Comparison of ENCODE assay signal across 10 cellular contexts in the genomic region with DNA sequence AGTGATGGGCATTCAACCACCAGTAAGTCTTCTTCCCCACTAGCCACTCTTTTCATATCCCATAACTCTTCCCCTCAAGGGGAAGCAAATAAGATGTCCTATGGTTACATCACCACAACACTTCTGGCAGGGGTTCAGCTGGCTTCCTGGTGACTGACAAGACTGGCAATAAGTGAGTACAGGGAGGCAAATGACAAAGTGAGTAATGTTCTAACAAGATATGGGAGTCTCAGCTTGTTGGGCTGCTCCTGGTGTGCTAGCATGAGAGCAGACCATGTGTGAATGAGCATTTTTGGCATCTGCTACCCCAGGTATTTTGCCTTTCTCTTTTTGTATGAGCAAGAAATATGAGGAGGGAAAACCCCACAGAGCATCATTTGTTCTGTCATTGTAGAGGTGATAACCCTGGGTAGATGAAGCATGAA. TPM values are rescaled to one million over a fixed set of nuclear protein-coding genes. Genes with fewer than 3 reads are reported as not detected.
A peak's percentile ranks its signal among the peaks of the same experiment; 100 is the strongest.
DNase-seq lines count a peak whose midpoint lies in the region; ATAC-seq, FAIRE-seq and TF ChIP-seq lines count a peak whose summit lies in the region.
"Had no signal": no experiment of that assay in that cellular context is flagged by ENCODE, and none has a peak within 500 bp of the region (broad histone marks: within the 10 kb centered on the region; RNA-seq: fewer than 3 reads in every experiment).

No MANE protein-coding gene starts in this region.

- no peak overlapping the region for H3K27ac ChIP-seq in SK-N-SH (ENCODE audit: low read depth in 2 of 2, low read length in 1 of 2)
- no peak overlapping the region for H3K27ac ChIP-seq in small intestine (ENCODE audit: low read depth in 1 of 2, low read length in 1 of 2)
- no peak overlapping the region for H3K27ac ChIP-seq in mesenchymal stem cell (ENCODE audit: low read length, poor library complexity, severe bottlenecking)
- H3K27ac ChIP-seq: SJCRH30 had no signal

- H3K9me3 Mint-ChIP-seq in activated naive CD8-positive, alpha-beta T cell treated with anti-CD3 and anti-CD28 coated beads, Interleukin-2, amount 50 U/mL, for 24 hours = no peaks in the 10 kb centered on the region

- H2BK15ac ChIP-seq in mesenchymal stem cell (ENCODE audit: low read depth, poor library complexity, severe bottlenecking) = no peak overlapping the region

- no peak overlapping the region for H3K18ac ChIP-seq in mesenchymal stem cell (ENCODE audit: low read depth in 1 of 2, low read length in 2 of 2)

- H2AK5ac ChIP-seq in mesenchymal stem cell (ENCODE audit: low read length, severe bottlenecking) = no peak overlapping the region

- no peak for TF ChIP-seq EP300 in SK-N-SH (IDR thresholded peaks at IDR 0.05; ENCODE audit: borderline replicate concordance in 1 of 2, low read depth in 1 of 2, low read length in 1 of 2)

- DNase-seq in SK-N-SH (no peak), RKO (ENCODE audit: low spot score) (peak; percentile 53), small intestine (peak; percentile 50), iPS-NIHi11 (ENCODE audit: low spot score) (no peak), cerebellar cortex (ENCODE audit: low spot score) (no peak), mesenchymal stem cell (no peak)
- DNase-seq in activated naive CD8-positive, alpha-beta T cell treated with anti-CD3 and anti-CD28 coated beads, Interleukin-2, amount 50 U/mL, for 24 hours = peak; percentile 27

- no peak overlapping the region for H2BK12ac ChIP-seq in mesenchymal stem cell (ENCODE audit: low read length in 2 of 2)

- H4K91ac ChIP-seq in mesenchymal stem cell (ENCODE audit: low read length) = no peak overlapping the region

- H3K79me1 ChIP-seq in mesenchymal stem cell (replicated peaks; ENCODE audit: low read length, poor library complexity, severe bottlenecking) = no peaks in the 10 kb centered on the region

- CTCF ChIA-PET in SK-N-SH (lab: Yijun Ruan, JAX) = interaction anchor here (2.3 kb wide), 1 partner anchor 12 kb away, joined by 11 read pairs; no protein-coding TSS in a partner anchor

- H3K79me2 ChIP-seq in SK-N-SH (ENCODE audit: insufficient read depth) = no peaks in the 10 kb centered on the region

- no peak overlapping the region for H2BK120ac ChIP-seq in mesenchymal stem cell (ENCODE audit: low read depth, low read length)

- no peaks in the 10 kb centered on the region for H3K36me3 ChIP-seq in SK-N-SH (replicated peaks in 1 of 2; ENCODE audit: control insufficient read depth in 1 of 2, insufficient read depth in 2 of 2, low read length in 1 of 2)
- H3K36me3 ChIP-seq in small intestine (ENCODE audit: control insufficient read depth in 2 of 2, insufficient read depth in 2 of 2, low read length in 2 of 2) = no peaks in the 10 kb centered on the region
- H3K36me3 ChIP-seq in mesenchymal stem cell (ENCODE audit: control insufficient read depth in 1 of 2, insufficient read depth in 2 of 2, low read depth in 1 of 2, low read length in 2 of 2) = no peaks in the 10 kb centered on the region
- H3K36me3 ChIP-seq: SJCRH30 had no signal

- no peak for ATAC-seq in SK-N-SH treated with all-trans-retinoic acid at 6 μM for 48 hours
- peak; percentile 91 for ATAC-seq in activated naive CD8-positive, alpha-beta T cell treated with anti-CD3 and anti-CD28 coated beads, Interleukin-2, amount 50 U/mL, for 24 hours

- no peak overlapping the region for H3K4me3 Mint-ChIP-seq in activated naive CD8-positive, alpha-beta T cell treated with anti-CD3 and anti-CD28 coated beads, Interleukin-2, amount 50 U/mL, for 24 hours

- no peaks in the 10 kb centered on the region for H3F3A ChIP-seq in SK-N-SH (replicated peaks; ENCODE audit: insufficient read depth)

- H3K9me3 ChIP-seq in SK-N-SH = no peaks in the 10 kb centered on the region
- H3K9me3 ChIP-seq in small intestine (ENCODE audit: control insufficient read depth, low read depth) = no peaks in the 10 kb centered on the region
- no peaks in the 10 kb centered on the region for H3K9me3 ChIP-seq in mesenchymal stem cell (ENCODE audit: control insufficient read depth, low read length)
- H3K9me3 ChIP-seq: SJCRH30 had no signal

- no peak overlapping the region for H3K4me2 ChIP-seq in SK-N-SH
- no peak overlapping the region for H3K4me2 ChIP-seq in mesenchymal stem cell (ENCODE audit: low read length, poor library complexity, severe bottlenecking)

- no peaks in the 10 kb centered on the region for H3K27me3 ChIP-seq in SK-N-SH (ENCODE audit: insufficient read depth)
- H3K27me3 ChIP-seq in small intestine (ENCODE audit: control insufficient read depth in 2 of 2, insufficient read depth in 2 of 2, low read length in 2 of 2) = no peaks in the 10 kb centered on the region
- peaks cover 0 to 2% of the 10 kb centered on the region in 2 experiments for H3K27me3 ChIP-seq in mesenchymal stem cell (ENCODE audit: control insufficient read depth in 1 of 2, insufficient read depth in 1 of 2, low read length in 2 of 2)
- H3K27me3 ChIP-seq: SJCRH30 had no signal

- FAIRE-seq in small intestine (lab: Jason Lieb, UNC) = no peak

- no peak overlapping the region for H4K8ac ChIP-seq in mesenchymal stem cell (ENCODE audit: low read length)

- H3K4me3 ChIP-seq in SK-N-SH (ENCODE audit: low read depth in 2 of 2, low read length in 1 of 2) (no peak overlapping the region), small intestine (ENCODE audit: low read depth in 1 of 2, low read length in 2 of 2) (no peak overlapping the region), mesenchymal stem cell (ENCODE audit: insufficient read depth in 1 of 2, low read depth in 1 of 2, low read length in 2 of 2) (no peak overlapping the region)
- H3K4me3 ChIP-seq: SJCRH30 had no signal

- no peaks in the 10 kb centered on the region for H3K27me3 Mint-ChIP-seq in activated naive CD8-positive, alpha-beta T cell treated with anti-CD3 and anti-CD28 coated beads, Interleukin-2, amount 50 U/mL, for 24 hours

- no peak overlapping the region for H3K23ac ChIP-seq in mesenchymal stem cell (ENCODE audit: low read length in 2 of 2)

- H3K27ac Mint-ChIP-seq in activated naive CD8-positive, alpha-beta T cell treated with anti-CD3 and anti-CD28 coated beads, Interleukin-2, amount 50 U/mL, for 24 hours = peak overlapping the region; percentile 72

- H3K4me1 ChIP-seq in SK-N-SH (ENCODE audit: control insufficient read depth in 1 of 2, insufficient read depth in 2 of 2, low read depth in 1 of 2, low read length in 1 of 2) (no peaks in the 10 kb centered on the region), small intestine (ENCODE audit: control insufficient read depth in 2 of 2, insufficient read depth in 1 of 2, low read depth in 1 of 2, low read length in 1 of 2) (peaks cover 2% of the 10 kb centered on the region in 2 donors), mesenchymal stem cell (ENCODE audit: control insufficient read depth, insufficient read depth, low read depth, low read length) (peaks cover 3% of the 10 kb centered on the region)
- H3K4me1 ChIP-seq: SJCRH30 had no signal

- no peak overlapping the region for H3K9ac ChIP-seq in SK-N-SH
- no peak overlapping the region for H3K9ac ChIP-seq in mesenchymal stem cell (ENCODE audit: low read length)

- no peak overlapping the region for H2AFZ ChIP-seq in SK-N-SH (ENCODE audit: low read depth)
- no peak overlapping the region for H2AFZ ChIP-seq in mesenchymal stem cell (ENCODE audit: low read depth, low read length)

- H2BK5ac ChIP-seq in mesenchymal stem cell (ENCODE audit: low read depth, low read length, poor library complexity, severe bottlenecking) = no peak overlapping the region

- TF ChIP-seq CTCF in SK-N-SH (IDR thresholded peaks at IDR 0.05) = no peak

- H3K4ac ChIP-seq in mesenchymal stem cell (ENCODE audit: low read depth in 1 of 2, low read length in 2 of 2) = no peak overlapping the region

- H3K36me3 Mint-ChIP-seq in activated naive CD8-positive, alpha-beta T cell treated with anti-CD3 and anti-CD28 coated beads, Interleukin-2, amount 50 U/mL, for 24 hours (ENCODE audit: low read depth) = no peaks in the 10 kb centered on the region

- peaks cover 26% of the 10 kb centered on the region for H3K4me1 Mint-ChIP-seq in activated naive CD8-positive, alpha-beta T cell treated with anti-CD3 and anti-CD28 coated beads, Interleukin-2, amount 50 U/mL, for 24 hours

- POLR2A ChIA-PET in SK-N-SH (lab: Yijun Ruan, JAX) = no interaction called here

- TF ChIP-seq RAD21 in SK-N-SH (IDR thresholded peaks at IDR 0.05; ENCODE audit: low read length) = no peak

- no peaks in the 10 kb centered on the region for H4K20me1 ChIP-seq in SK-N-SH (ENCODE audit: insufficient read depth)

- no peak overlapping the region for H3K14ac ChIP-seq in mesenchymal stem cell (ENCODE audit: low read length in 2 of 2)

- H3K9me2 ChIP-seq in SK-N-SH = no peaks in the 10 kb centered on the region

TF ChIP-seq in SK-N-SH, 30 proteins besides CTCF, POLR2A, EP300 and RAD21 (continues in another document):
- TF ChIP-seq TCF12 (IDR thresholded peaks at IDR 0.05) (no peak), JUND (IDR thresholded peaks at IDR 0.05) (no peak)

TF ChIP-seq in SK-N-SH treated with all-trans-retinoic acid at 6 μM for 48 hours, 23 proteins besides CTCF, POLR2A, EP300 and RAD21:
- TF ChIP-seq ARNTL (CRISPR knock-in tag; IDR thresholded peaks at IDR 0.05; ENCODE audit: borderline replicate concordance, low read depth) (no peak), ZFP30 (CRISPR knock-in tag; IDR thresholded peaks at IDR 0.05) (no peak), RARB (CRISPR knock-in tag; IDR thresholded peaks at IDR 0.05) (no peak)

RNA-seq across cellular contexts. Expression of gene TMIGD1, which starts 9.9 kb away (rescaled TPM):
- polyA plus RNA-seq in SK-N-SH (2012; rRNA removed) (not detected in 2 replicates), small intestine (1 to 10 TPM in 1 of 3 donors, under 1 TPM in 2; 0.13 to 1.8 (median 0.54) TPM)
- not detected in 2 replicates for polyA plus RNA-seq in SK-N-SH (2012; cell fraction: cytosol; rRNA removed)
- not detected in 2 replicates for polyA plus RNA-seq in SK-N-SH (2012; cell fraction: nucleus; rRNA removed)
- not detected for polyA plus RNA-seq in mesenchymal stem cell (2013, experiment 1 of 2)
- not detected for polyA plus RNA-seq in mesenchymal stem cell (2013, experiment 2 of 2)
- polyA plus RNA-seq: BJ had no signal

RNA-seq across cellular contexts. Expression of gene BLMH, which starts 32.2 kb away (rescaled TPM):
- 19.4 and 19.5 TPM in 2 replicates for polyA plus RNA-seq in SK-N-SH (2012; rRNA removed)
- 24.5 and 26.1 TPM in 2 replicates for polyA plus RNA-seq in SK-N-SH (2012; cell fraction: cytosol; rRNA removed)
- 15.5 and 22.4 TPM in 2 replicates for polyA plus RNA-seq in SK-N-SH (2012; cell fraction: nucleus; rRNA removed)
- 10 to 100 TPM in 2 of 3 donors, 1 to 10 TPM in 1; 8.3 to 19.5 (median 10.5) TPM for polyA plus RNA-seq in small intestine
- polyA plus RNA-seq in mesenchymal stem cell (2013, experiment 1 of 2) = 19.7 TPM
- 20.0 TPM for polyA plus RNA-seq in mesenchymal stem cell (2013, experiment 2 of 2)

RNA-seq across cellular contexts. Expression of gene CPD, which starts 54.8 kb away (rescaled TPM):
- 12.5 and 16.5 TPM in 2 replicates for polyA plus RNA-seq in SK-N-SH (2012; rRNA removed)
- 20.7 and 20.8 TPM in 2 replicates for polyA plus RNA-seq in SK-N-SH (2012; cell fraction: cytosol; rRNA removed)
- 8.2 and 14.7 TPM in 2 replicates for polyA plus RNA-seq in SK-N-SH (2012; cell fraction: nucleus; rRNA removed)
- 10 to 100 TPM in 2 of 3 donors, 1 to 10 TPM in 1; 6.2 to 16.7 (median 10.1) TPM for polyA plus RNA-seq in small intestine
- 39.2 TPM for polyA plus RNA-seq in mesenchymal stem cell (2013, experiment 1 of 2)
- polyA plus RNA-seq in mesenchymal stem cell (2013, experiment 2 of 2) = 40.2 TPM

Comparison
In these comparisons a context has a peak if more than half of its experiments do, and no peak if none do; other contexts are left out.
1. DNase-seq: peak in RKO (single experiment), activated naive CD8-positive, alpha-beta T cell treated with anti-CD3 and anti-CD28 coated beads, Interleukin-2, amount 50 U/mL, for 24 hours (single experiment) and small intestine (single experiment); none in SK-N-SH (single experiment), iPS-NIHi11 (single experiment), cerebellar cortex (single experiment) and mesenchymal stem cell (single experiment).